In the genomic region with DNA sequence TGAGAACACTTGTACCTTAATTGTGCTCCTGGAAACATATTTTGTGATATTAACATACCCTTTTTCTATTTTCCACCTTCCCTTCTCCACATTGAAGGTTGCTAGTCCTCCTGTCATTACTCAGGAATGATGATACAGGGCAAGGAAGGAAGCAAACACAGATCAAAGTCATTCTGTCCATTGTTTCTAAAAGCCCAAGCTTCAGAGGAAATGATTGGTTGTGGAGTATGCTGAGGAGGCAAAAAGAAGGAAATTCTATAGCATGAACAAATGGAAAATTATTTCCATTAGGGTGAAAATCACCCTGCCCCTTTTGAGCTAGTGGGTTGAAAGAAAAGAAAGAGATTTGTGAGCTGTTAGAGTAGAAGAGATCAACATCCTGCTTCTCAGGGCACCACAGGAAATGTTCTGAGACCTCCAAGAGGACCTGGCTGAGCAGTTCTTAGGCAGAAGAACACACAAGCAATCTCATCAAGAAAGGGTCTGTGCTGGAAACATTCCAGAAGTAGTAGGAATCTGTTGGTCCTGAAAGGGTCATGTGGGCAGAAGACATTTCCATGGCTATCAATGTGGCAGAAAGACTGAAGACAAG, we compare ENCODE assay signal across 25 cellular contexts. TPM values are rescaled to one million over a fixed set of nuclear protein-coding genes. Genes with fewer than 3 reads are reported as not detected.
A peak's percentile ranks its signal among the peaks of the same experiment; 100 is the strongest.
DNase-seq lines count a peak whose midpoint lies in the region; TF ChIP-seq lines count a peak whose summit lies in the region.
"Had no signal": no experiment of that assay in that cellular context is flagged by ENCODE, and none has a peak within 500 bp of the region (broad histone marks: within the 10 kb centered on the region; RNA-seq: fewer than 3 reads in every experiment).

No MANE protein-coding gene starts in this region.

- no peaks in the 10 kb centered on the region for H3K79me2 ChIP-seq in fibroblast of lung (ENCODE audit: control insufficient read depth, insufficient read depth, low read length)

- no peak overlapping the region for H3K4me3 ChIP-seq in SJCRH30
- H3K4me3 ChIP-seq in fibroblast of lung (replicated peaks in 1 of 4; ENCODE audit: control extremely low read depth in 1 of 4, insufficient read depth in 1 of 4, low read depth in 3 of 4, low read length in 4 of 4): no peak overlapping the region
- no peak overlapping the region for H3K4me3 ChIP-seq in skeletal muscle satellite cell (ENCODE audit: low read length)
- H3K4me3 ChIP-seq in MG63: no peak overlapping the region
- H3K4me3 ChIP-seq: gastrocnemius medialis, mucosa of descending colon, stomach, tibial nerve had no signal

- H3K9me3 ChIP-seq in SJCRH30 (replicated peaks): no peaks in the 10 kb centered on the region
- H3K9me3 ChIP-seq in fibroblast of lung (ENCODE audit: control insufficient read depth, insufficient read depth, low read depth, low read length): no peaks in the 10 kb centered on the region
- H3K9me3 ChIP-seq in skeletal muscle satellite cell (replicated peaks; ENCODE audit: low read length): no peaks in the 10 kb centered on the region
- H3K9me3 ChIP-seq in MG63: no peaks in the 10 kb centered on the region; the same call in 1 of the 2 replicates
- H3K9me3 ChIP-seq: gastrocnemius medialis, mucosa of descending colon, stomach, tibial nerve had no signal

- H3K36me3 ChIP-seq in SJCRH30: no peaks in the 10 kb centered on the region
- H3K36me3 ChIP-seq in fibroblast of lung (ENCODE audit: control insufficient read depth, insufficient read depth, low read length): no peaks in the 10 kb centered on the region
- no peaks in the 10 kb centered on the region for H3K36me3 ChIP-seq in skeletal muscle satellite cell (ENCODE audit: insufficient read depth, low read length)
- H3K36me3 ChIP-seq in MG63: no peaks in the 10 kb centered on the region
- H3K36me3 ChIP-seq: gastrocnemius medialis, stomach, tibial nerve had no signal

- peak; percentile 6 for DNase-seq in GM03348 (ENCODE audit: low spot score)
- DNase-seq in SJCRH30: no peak
- peak in 1 of 2 donors; percentile 50 for DNase-seq in fibroblast of lung (ENCODE audit: low read depth in 2 of 2)
- DNase-seq in MG63: no peak
- DNase-seq in activated T-cell treated with anti-CD3 and anti-CD28 coated beads for 4 hours: no peak
- DNase-seq in activated CD4-positive, alpha-beta T cell treated with anti-CD3 and anti-CD28 coated beads, Interleukin-2, amount 50 U/mL, for 4 hours: no peak
- DNase-seq: activated B cell treated with CpG ODN at 0.5 μM for 24 hours; activated CD4-positive, alpha-beta memory T cell treated with anti-CD3 and anti-CD28 coated beads, Interleukin-2, amount 10 ng/mL, durations not matched to agents 7 days and 5 days; activated effector memory CD4-positive, alpha-beta T cell treated with Interleukin-2 at 50 U/mL for 16 hours; DMS 273 treated with DMSO at 0.1 percent for 48 hours; gastrocnemius medialis; GF-D8; hippocampal formation; immature natural killer cell; Kasumi-1; left ventricle myocardium superior; mucosa of descending colon; NCI-H1105; NCI-H446 treated with DMSO at 0.1 percent for 48 hours; posterior cingulate gyrus; stomach had no signal

- H3K4me1 ChIP-seq in SJCRH30 (no peaks in the 10 kb centered on the region), fibroblast of lung (ENCODE audit: control insufficient read depth, extremely low read depth, insufficient read depth, low read length) (peaks cover 6% of the 10 kb centered on the region), skeletal muscle satellite cell (ENCODE audit: control insufficient read depth, insufficient read depth, low read length) (peaks cover 18% of the 10 kb centered on the region)
- H3K4me1 ChIP-seq: gastrocnemius medialis, stomach, tibial nerve had no signal

- H3K9ac ChIP-seq in fibroblast of lung (ENCODE audit: insufficient read depth, low read length) (no peak overlapping the region), skeletal muscle satellite cell (ENCODE audit: low read depth, low read length) (peak overlapping the region; percentile 8)

- no peaks in the 10 kb centered on the region for H3K27me3 ChIP-seq in SJCRH30
- no peaks in the 10 kb centered on the region for H3K27me3 ChIP-seq in fibroblast of lung (ENCODE audit: control insufficient read depth, insufficient read depth, low read length)
- H3K27me3 ChIP-seq in skeletal muscle satellite cell (ENCODE audit: control insufficient read depth, insufficient read depth, low read length): no peaks in the 10 kb centered on the region
- H3K27me3 ChIP-seq in MG63: no peaks in the 10 kb centered on the region
- H3K27me3 ChIP-seq: gastrocnemius medialis, stomach, tibial nerve had no signal

- H3K4me2 ChIP-seq in fibroblast of lung (ENCODE audit: extremely low read depth, insufficient read depth, low read length): peak overlapping the region; percentile 52
- H3K4me2 ChIP-seq in skeletal muscle satellite cell (ENCODE audit: low read length): peak overlapping the region; percentile 8

- peak overlapping the region; percentile 49 for H2AFZ ChIP-seq in fibroblast of lung (ENCODE audit: low read length)

- TF ChIP-seq CTCF in fibroblast of lung (conservative IDR thresholded peaks at IDR 0.05 in 1 of 2, IDR thresholded peaks at IDR 0.05 in 1 of 2; ENCODE audit: low read depth in 1 of 2, low read length in 2 of 2): no peak

- no peaks in the 10 kb centered on the region for H4K20me1 ChIP-seq in fibroblast of lung (ENCODE audit: control insufficient read depth, extremely low read depth, insufficient read depth, low read length)

- peak overlapping the region; percentile 17 for H3K27ac ChIP-seq in SJCRH30
- peak overlapping the region; percentile 74 for H3K27ac ChIP-seq in fibroblast of lung (ENCODE audit: insufficient read depth, low read length)
- H3K27ac ChIP-seq: gastrocnemius medialis, stomach, tibial nerve had no signal

RNA-seq across cellular contexts. Expression of a gene that starts 29.0 kb away (rescaled TPM):
- 0.73 and 1.1 TPM in 2 replicates for total RNA-seq in SJCRH30 (2014; rRNA removed; shearing (Covaris generic))
- 121 and 128 TPM in 2 replicates for total RNA-seq in fibroblast of lung
- 264 and 349 TPM in 2 replicates for polyA plus RNA-seq in fibroblast of lung
- polyA plus RNA-seq in fibroblast of lung (2012): 139 and 195 TPM in 2 replicates
- polyA minus RNA-seq in fibroblast of lung (ENCODE audit: low replicate concordance): 307 and 347 TPM in 2 replicates
- total RNA-seq in skeletal muscle satellite cell (2012; rRNA removed): 228 and 249 TPM in 2 replicates
- total RNA-seq in MG63 (2014; rRNA removed; shearing (Covaris generic); ENCODE audit: low replicate concordance): 0.27 and 1.2 TPM in 2 replicates
- total RNA-seq: activated B cell treated with CpG ODN at 0.5 μM for 24 hours; activated CD4-positive, alpha-beta memory T cell treated with anti-CD3 and anti-CD28 coated beads, Interleukin-2, amount 10 ng/mL, durations not matched to agents 7 days and 5 days; CD4-positive, CD25-positive, alpha-beta regulatory T cell; PC-3 had no signal
- polyA plus RNA-seq: immature natural killer cell had no signal

Comparison
In these comparisons a context has a peak if more than half of its experiments do, and no peak if none do; other contexts are left out.
1. RNA of a gene that starts 29.0 kb away (total RNA-seq): 121 to 128 TPM in fibroblast of lung; 0.27 to 1.2 TPM in MG63 and 0.73 to 1.1 TPM in SJCRH30; every median in the first group is over 10 times any median in the second.